In the genomic region with DNA sequence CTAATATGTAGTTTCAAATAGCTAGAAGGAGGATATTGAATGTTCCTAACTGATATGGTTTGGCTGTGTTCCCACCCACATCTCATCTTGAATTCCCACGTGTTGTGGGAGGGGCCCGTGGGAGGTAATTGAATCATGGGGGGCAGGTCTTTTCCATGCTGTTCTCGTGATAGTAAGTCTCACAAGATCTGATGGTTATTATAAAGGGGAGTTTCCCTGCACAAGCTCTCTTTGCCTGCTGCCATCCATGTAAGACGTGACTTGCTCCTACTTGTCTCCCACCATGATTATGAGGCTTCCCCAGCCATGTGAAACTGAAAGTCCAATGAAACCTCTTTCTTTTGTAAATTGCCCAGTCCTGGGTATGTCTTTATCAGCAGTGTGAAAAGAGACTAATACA, we compare ENCODE assay signal across 1 cellular context.
TF ChIP-seq lines count a peak whose summit lies in the region.

No MANE protein-coding gene starts in this region.

TF ChIP-seq in HEK293, 187 proteins besides CTCF, POLR2A, EP300 and RAD21:
- TF ChIP-seq SETDB1 (IDR thresholded peaks at IDR 0.05; ENCODE audit: insufficient read length, low read length) = peak; percentile 65
- TF ChIP-seq EGR2 (tag by site-specific recombination; IDR thresholded peaks at IDR 0.05; ENCODE audit: low read depth) = peak; percentile 85
- peak; percentile 80 for TF ChIP-seq ZFHX2 (tag by site-specific recombination; conservative IDR thresholded peaks at IDR 0.05)
